In genomic region chrX:136878423-136878822, GRCh38 we compare ENCODE assay signal across 9 cellular contexts. TPM values are rescaled to one million over a fixed set of nuclear protein-coding genes. Genes with fewer than 3 reads are reported as not detected.
DNase-seq lines count a peak whose midpoint lies in the region; ATAC-seq and TF ChIP-seq lines count a peak whose summit lies in the region.
"Had no signal": no experiment of that assay in that cellular context is flagged by ENCODE, and none has a peak within 500 bp of the region (broad histone marks: within the 10 kb centered on the region; RNA-seq: fewer than 3 reads in every experiment).

No MANE protein-coding gene starts in this region.

- no peak for DNase-seq in activated T-cell treated with anti-CD3 and anti-CD28 coated beads, Interleukin-2, amount 50 U/mL, for 24 hours
- DNase-seq in activated T-cell treated with anti-CD3 and anti-CD28 coated beads, Interleukin-2, amount 50 U/mL, for 1 hour: no peak
- DNase-seq in activated CD8-positive, alpha-beta T cell treated with anti-CD3 and anti-CD28 coated beads for 36 hours: no peak
- no peak for DNase-seq in stimulated activated naive B cell treated with anti-CD40 and anti-IgM and Interleukin-4, amounts not matched to agents 10 μg/mL and 1 μg/mL and 100 μg/mL, for 72 hours
- DNase-seq in activated gamma-delta T cell (lab: John Stamatoyannopoulos, UW) (no peak), T-helper 9 cell (no peak)
- DNase-seq: activated CD4-positive, alpha-beta T cell treated with anti-CD3 and anti-CD28 coated beads for 48 hours had no signal

- no peak for ATAC-seq in activated CD8-positive, alpha-beta T cell treated with anti-CD3 and anti-CD28 coated beads for 36 hours
- ATAC-seq in stimulated activated naive B cell treated with anti-CD40 and anti-IgM and Interleukin-4, amounts not matched to agents 10 μg/mL and 1 μg/mL and 100 μg/mL, for 72 hours (replicated peaks): no peak

- peak overlapping the region; percentile 82 for H3K4me3 ChIP-seq in iPS-15b (ENCODE audit: low read depth, low read length)
- peak overlapping the region in 4 of 5 donors; percentile 70 to 89 (median 88) for H3K4me3 ChIP-seq in subcutaneous abdominal adipose tissue (ENCODE audit: low read depth in 1 of 5, low read length in 5 of 5)

- CTCF ChIA-PET in activated CD8-positive, alpha-beta T cell treated with anti-CD3 and anti-CD28 coated beads for 36 hours (lab: Charles Lee): interaction anchor here (1.3 kb wide), 1 partner anchor 10 kb away, joined by 3 read pairs; no protein-coding TSS in a partner anchor

- H3K27ac ChIP-seq in subcutaneous abdominal adipose tissue (ENCODE audit: low read depth, low read length): no peak overlapping the region

- no peaks in the 10 kb centered on the region for H3K27me3 ChIP-seq in iPS-15b (ENCODE audit: control insufficient read depth, insufficient read depth, low read length)
- no peaks in the 10 kb centered on the region for H3K27me3 ChIP-seq in subcutaneous abdominal adipose tissue (ENCODE audit: control insufficient read depth in 5 of 5, insufficient read depth in 4 of 5, low read length in 5 of 5)

- peaks cover 65% of the 10 kb centered on the region for H3K36me3 Mint-ChIP-seq in activated T-cell treated with anti-CD3 and anti-CD28 coated beads, Interleukin-2, amount 50 U/mL, for 24 hours (ENCODE audit: low read depth)
- H3K36me3 Mint-ChIP-seq in activated CD8-positive, alpha-beta T cell treated with anti-CD3 and anti-CD28 coated beads for 36 hours (ENCODE audit: low read depth): peaks cover 52% of the 10 kb centered on the region
- peaks cover 14 to 22% of the 10 kb centered on the region in 2 donors for H3K36me3 Mint-ChIP-seq in stimulated activated naive B cell treated with anti-CD40 and anti-IgM and Interleukin-4, amounts not matched to agents 10 μg/mL and 1 μg/mL and 100 μg/mL, for 72 hours

- no peaks in the 10 kb centered on the region for H3K9me3 Mint-ChIP-seq in activated T-cell treated with anti-CD3 and anti-CD28 coated beads, Interleukin-2, amount 50 U/mL, for 24 hours
- H3K9me3 Mint-ChIP-seq in activated CD8-positive, alpha-beta T cell treated with anti-CD3 and anti-CD28 coated beads for 36 hours: no peaks in the 10 kb centered on the region
- H3K9me3 Mint-ChIP-seq in stimulated activated naive B cell treated with anti-CD40 and anti-IgM and Interleukin-4, amounts not matched to agents 10 μg/mL and 1 μg/mL and 100 μg/mL, for 72 hours: no peaks in the 10 kb centered on the region

- no peak for TF ChIP-seq CTCF in activated CD8-positive, alpha-beta T cell treated with anti-CD3 and anti-CD28 coated beads for 36 hours (IDR thresholded peaks at IDR 0.05)

- H3K9ac ChIP-seq in iPS-15b (ENCODE audit: low read depth, low read length) (no peak overlapping the region), subcutaneous abdominal adipose tissue (ENCODE audit: low read length in 5 of 5) (peak overlapping the region in 1 of 5 donors; percentile 86)

- peak overlapping the region; percentile 93 for H3K4me3 Mint-ChIP-seq in activated T-cell treated with anti-CD3 and anti-CD28 coated beads, Interleukin-2, amount 50 U/mL, for 24 hours
- H3K4me3 Mint-ChIP-seq in activated CD8-positive, alpha-beta T cell treated with anti-CD3 and anti-CD28 coated beads for 36 hours: peak overlapping the region; percentile 99
- peak overlapping the region in 1 of 2 donors; percentile 96 for H3K4me3 Mint-ChIP-seq in stimulated activated naive B cell treated with anti-CD40 and anti-IgM and Interleukin-4, amounts not matched to agents 10 μg/mL and 1 μg/mL and 100 μg/mL, for 72 hours

- H3K36me3 ChIP-seq in iPS-15b (ENCODE audit: control insufficient read depth, insufficient read depth, low read length) (peaks cover 19% of the 10 kb centered on the region), subcutaneous abdominal adipose tissue (ENCODE audit: control insufficient read depth in 5 of 5, insufficient read depth in 5 of 5, low read length in 5 of 5) (peaks cover 15 to 41% (median 22%) of the 10 kb centered on the region in 5 donors)

- POLR2A ChIA-PET in activated CD8-positive, alpha-beta T cell treated with anti-CD3 and anti-CD28 coated beads for 36 hours (lab: Charles Lee): interaction anchor here (0.7 to 3.7 kb wide), 7 partner anchors 7 to 261 kb away, joined by 3 to 31 read pairs (median 5); partner anchors contain the start of gene ARHGEF6

- peaks cover 18% of the 10 kb centered on the region for H3K27me3 Mint-ChIP-seq in activated T-cell treated with anti-CD3 and anti-CD28 coated beads, Interleukin-2, amount 50 U/mL, for 24 hours
- H3K27me3 Mint-ChIP-seq in activated CD8-positive, alpha-beta T cell treated with anti-CD3 and anti-CD28 coated beads for 36 hours: no peaks in the 10 kb centered on the region
- no peaks in the 10 kb centered on the region for H3K27me3 Mint-ChIP-seq in stimulated activated naive B cell treated with anti-CD40 and anti-IgM and Interleukin-4, amounts not matched to agents 10 μg/mL and 1 μg/mL and 100 μg/mL, for 72 hours

- H3K4me1 ChIP-seq in iPS-15b (ENCODE audit: control insufficient read depth, insufficient read depth, low read length) (no peaks in the 10 kb centered on the region), subcutaneous abdominal adipose tissue (ENCODE audit: control insufficient read depth in 5 of 5, insufficient read depth in 5 of 5, low read length in 5 of 5) (peaks cover 0 to 10% (median 6%) of the 10 kb centered on the region in 5 donors)

- peak overlapping the region; percentile 97 for H3K27ac Mint-ChIP-seq in activated T-cell treated with anti-CD3 and anti-CD28 coated beads, Interleukin-2, amount 50 U/mL, for 24 hours
- peak overlapping the region; percentile 100 for H3K27ac Mint-ChIP-seq in activated CD8-positive, alpha-beta T cell treated with anti-CD3 and anti-CD28 coated beads for 36 hours
- no peak overlapping the region for H3K27ac Mint-ChIP-seq in stimulated activated naive B cell treated with anti-CD40 and anti-IgM and Interleukin-4, amounts not matched to agents 10 μg/mL and 1 μg/mL and 100 μg/mL, for 72 hours

- H3K9me3 ChIP-seq in iPS-15b (ENCODE audit: control insufficient read depth, insufficient read depth, low read length) (no peaks in the 10 kb centered on the region), subcutaneous abdominal adipose tissue (ENCODE audit: control insufficient read depth in 5 of 5, low read length in 5 of 5) (no peaks in the 10 kb centered on the region)

- intact Hi-C loops in activated CD8-positive, alpha-beta T cell treated with anti-CD3 and anti-CD28 coated beads for 36 hours (cut with micrococcal nuclease): loop anchor here (10.0 kb wide), 1 partner anchor 164 kb away; no protein-coding TSS in a partner anchor

- H3K4me1 Mint-ChIP-seq in activated T-cell treated with anti-CD3 and anti-CD28 coated beads, Interleukin-2, amount 50 U/mL, for 24 hours (ENCODE audit: low read depth): peaks cover 35% of the 10 kb centered on the region
- peaks cover 23% of the 10 kb centered on the region for H3K4me1 Mint-ChIP-seq in activated CD8-positive, alpha-beta T cell treated with anti-CD3 and anti-CD28 coated beads for 36 hours (ENCODE audit: low read depth)
- no peaks in the 10 kb centered on the region for H3K4me1 Mint-ChIP-seq in stimulated activated naive B cell treated with anti-CD40 and anti-IgM and Interleukin-4, amounts not matched to agents 10 μg/mL and 1 μg/mL and 100 μg/mL, for 72 hours

RNA-seq across cellular contexts. Expression of gene RBMX, which starts 2.1 kb away (rescaled TPM):
- total RNA-seq in activated CD8-positive, alpha-beta T cell treated with anti-CD3 and anti-CD28 coated beads for 36 hours: 100 to 1,000 TPM; 285 TPM
